10 cellular contexts compared by ENCODE assay signal in the genomic region with DNA sequence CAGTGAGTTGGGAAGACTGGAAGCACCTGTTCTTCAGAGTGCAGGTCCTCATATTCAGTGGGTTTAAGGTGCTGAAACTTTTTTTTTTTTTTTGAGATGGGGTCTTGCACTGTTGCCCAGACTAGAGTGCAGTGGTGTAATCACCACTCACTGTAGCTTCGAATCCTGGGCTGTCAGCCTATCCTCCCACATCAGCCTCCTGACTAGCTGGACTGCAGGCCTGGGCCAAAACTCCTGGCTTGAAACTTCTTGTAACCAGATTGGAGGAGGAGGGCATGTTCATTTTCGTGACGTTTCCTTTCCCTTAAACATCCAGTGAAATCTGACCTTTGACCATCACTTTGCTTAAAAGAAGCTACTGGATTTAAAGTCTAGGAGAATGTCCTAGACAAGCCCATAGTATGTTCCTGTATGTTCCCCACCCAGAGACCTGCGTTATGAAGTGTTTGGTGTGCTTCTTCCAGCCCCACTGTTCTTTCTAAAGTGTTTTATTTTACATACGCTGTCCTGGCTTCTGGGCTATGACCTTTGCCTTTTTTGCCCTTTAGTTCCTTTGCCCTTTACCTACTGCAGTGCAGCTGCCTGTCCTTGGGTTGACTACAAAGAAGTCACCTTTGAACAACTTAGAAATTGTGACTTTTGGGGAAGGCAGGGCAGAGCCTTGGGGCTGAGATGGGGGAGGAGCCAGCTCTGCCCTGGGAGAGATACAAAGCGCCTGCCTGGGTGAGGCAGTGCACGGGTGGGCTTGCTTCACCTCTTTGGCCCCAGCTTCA. TPM values are rescaled to one million over a fixed set of nuclear protein-coding genes. Genes with fewer than 3 reads are reported as not detected.
DNase-seq lines count a peak whose midpoint lies in the region; ATAC-seq and TF ChIP-seq lines count a peak whose summit lies in the region.
"Had no signal": no experiment of that assay in that cellular context is flagged by ENCODE, and none has a peak within 500 bp of the region (broad histone marks: within the 10 kb centered on the region; RNA-seq: fewer than 3 reads in every experiment).

No MANE protein-coding gene starts in this region.

- H3K27ac Mint-ChIP-seq in H9 (peak overlapping the region in 2 of 3 experiments; percentile 60 to 65; a peak in 3 of 7 replicates), activated B cell treated with CpG ODN at 0.5 μM for 24 hours (peak overlapping the region; percentile 43)

- peaks cover 0 to 4% (median 0%) of the 10 kb centered on the region in 3 experiments; a peak in 2 of 7 replicates for H3K36me3 Mint-ChIP-seq in H9 (ENCODE audit: insufficient read depth in 1 of 3, low read depth in 3 of 3)
- H3K36me3 Mint-ChIP-seq in activated B cell treated with CpG ODN at 0.5 μM for 24 hours (ENCODE audit: low read depth) = peaks cover 23% of the 10 kb centered on the region

- H3K23ac ChIP-seq in H9 (ENCODE audit: insufficient read length, low read depth, low read length) = no peak overlapping the region

- H2BK120ac ChIP-seq in H9 (ENCODE audit: low read depth, low read length, poor library complexity, severe bottlenecking) = no peak overlapping the region

- H3K79me2 ChIP-seq in H9 (ENCODE audit: insufficient read depth, low read length) = peaks cover 17% of the 10 kb centered on the region; the same call in 1 of the 2 replicates

- H3K4ac ChIP-seq in H9 (ENCODE audit: low read depth, low read length) = no peak overlapping the region

- H3K4me1 ChIP-seq in H9 (ENCODE audit: insufficient read depth, low read length) = no peaks in the 10 kb centered on the region
- H3K4me1 ChIP-seq in skeletal muscle tissue (ENCODE audit: control insufficient read depth in 3 of 3, insufficient read depth in 3 of 3, low read length in 3 of 3) = peaks cover 50 to 88% (median 71%) of the 10 kb centered on the region in 3 donors

- no peaks in the 10 kb centered on the region for H3K27me3 Mint-ChIP-seq in H9 (ENCODE audit: low read depth)
- no peaks in the 10 kb centered on the region for H3K27me3 Mint-ChIP-seq in activated B cell treated with CpG ODN at 0.5 μM for 24 hours

- H2AK5ac ChIP-seq in H9 (ENCODE audit: insufficient read length, low read length) = no peak overlapping the region

- no peak overlapping the region for H2BK5ac ChIP-seq in H9 (ENCODE audit: insufficient read length, low read length)

- no peaks in the 10 kb centered on the region for H3K23me2 ChIP-seq in H9 (ENCODE audit: insufficient read length, low read depth, low read length, poor library complexity, severe bottlenecking)

- peaks cover 6% of the 10 kb centered on the region for H3K79me1 ChIP-seq in H9 (ENCODE audit: insufficient read depth, low read depth, low read length, poor library complexity, severe bottlenecking)

- H3K9me3 Mint-ChIP-seq in H9 (no peaks in the 10 kb centered on the region), activated B cell treated with CpG ODN at 0.5 μM for 24 hours (no peaks in the 10 kb centered on the region)

- no peak overlapping the region for H4K5ac ChIP-seq in H9 (ENCODE audit: insufficient read length, low read depth, low read length)

- TF ChIP-seq CTCF in H9 (conservative IDR thresholded peaks at IDR 0.05) (no peak), activated B cell treated with CpG ODN at 0.5 μM for 24 hours (IDR thresholded peaks at IDR 0.05) (no peak), fibroblast of villous mesenchyme (IDR thresholded peaks at IDR 0.05; ENCODE audit: insufficient read depth, low read depth, low read length) (no peak), brain microvascular endothelial cell (IDR thresholded peaks at IDR 0.05; ENCODE audit: low read depth, low read length, missing control alignments) (no peak)

- no peak overlapping the region for H3K4me2 ChIP-seq in H9 (ENCODE audit: insufficient read depth, insufficient read length, low read length)

- H3K4me3 ChIP-seq in fibroblast of villous mesenchyme (ENCODE audit: low read depth, low read length) = no peak overlapping the region
- no peak overlapping the region for H3K4me3 ChIP-seq in skeletal muscle tissue (ENCODE audit: low read length in 3 of 3)
- H3K4me3 ChIP-seq in brain microvascular endothelial cell (ENCODE audit: low read depth, low read length) = no peak overlapping the region

- ATAC-seq in activated B cell treated with CpG ODN at 0.5 μM for 24 hours (ENCODE audit: low read depth) = no peak

- CTCF ChIA-PET in activated B cell treated with CpG ODN at 0.5 μM for 24 hours (lab: Charles Lee) = interaction anchor here (1.5 kb wide), 1 partner anchor 13 kb away, joined by 6 read pairs; no protein-coding TSS in a partner anchor

- no peaks in the 10 kb centered on the region for H3K27me3 ChIP-seq in H9 (ENCODE audit: insufficient read depth, low read length)
- no peaks in the 10 kb centered on the region for H3K27me3 ChIP-seq in skeletal muscle tissue (ENCODE audit: control insufficient read depth in 3 of 3, insufficient read depth in 3 of 3, low read length in 3 of 3)
- H3K27me3 ChIP-seq in brain microvascular endothelial cell (replicated peaks) = no peaks in the 10 kb centered on the region

- no peak overlapping the region for H3K14ac ChIP-seq in H9 (ENCODE audit: insufficient read depth, low read length)

- H4K8ac ChIP-seq in H9 (replicated peaks; ENCODE audit: insufficient read length, low read depth, low read length) = no peak overlapping the region

- no peak overlapping the region for H3K18ac ChIP-seq in H9 (ENCODE audit: insufficient read length, low read depth, low read length)

- H3K27ac ChIP-seq in H9 (ENCODE audit: insufficient read length, low read depth, low read length) = no peak overlapping the region
- H3K27ac ChIP-seq in skeletal muscle tissue (ENCODE audit: low read depth, low read length) = peak overlapping the region; percentile 49
- no peak overlapping the region for H3K27ac ChIP-seq in brain microvascular endothelial cell
- H3K27ac ChIP-seq: parathyroid adenoma had no signal

- H3K36me3 ChIP-seq in skeletal muscle tissue (ENCODE audit: control insufficient read depth in 3 of 3, insufficient read depth in 3 of 3, low read length in 3 of 3) (peaks cover 0 to 5% (median 5%) of the 10 kb centered on the region in 3 donors), brain microvascular endothelial cell (replicated peaks) (no peaks in the 10 kb centered on the region)

- H2BK15ac ChIP-seq in H9 (ENCODE audit: low read depth, low read length) = no peak overlapping the region

- H3K9me3 ChIP-seq in H9 (ENCODE audit: control insufficient read depth, low read depth, low read length) = no peaks in the 10 kb centered on the region
- H3K9me3 ChIP-seq in skeletal muscle tissue (ENCODE audit: control insufficient read depth in 3 of 3, low read length in 3 of 3) = no peaks in the 10 kb centered on the region

- no peak overlapping the region for H4K91ac ChIP-seq in H9 (ENCODE audit: insufficient read length, low read depth, low read length)

- H3K4me1 Mint-ChIP-seq in H9 = peaks cover 30 to 40% of the 10 kb centered on the region in 2 experiments
- H3K4me1 Mint-ChIP-seq in activated B cell treated with CpG ODN at 0.5 μM for 24 hours = peaks cover 87% of the 10 kb centered on the region

- no peak overlapping the region for H3T11ph ChIP-seq in H9 (ENCODE audit: low read length)

- no peak overlapping the region for H3K56ac ChIP-seq in H9 (ENCODE audit: insufficient read length, low read depth, low read length)

- no CpG with 5 or more reads among the region's 7 CpGs for WGBS in H9 (ENCODE audit: extremely low coverage, insufficient read length, low lambda C conversion rate)

- POLR2A ChIA-PET in activated B cell treated with CpG ODN at 0.5 μM for 24 hours (lab: Charles Lee) = interaction anchor here (1.2 kb wide), 1 partner anchor 19 kb away, joined by 4 read pairs; a partner anchor contains a TSS

- in situ Hi-C loops in brain microvascular endothelial cell (cut with HindIII; ENCODE audit: low pct_ligation_motif_present, low sequenced_read_pairs) = loop anchor here (25.0 kb wide), 1 partner anchor 94 kb away; a partner anchor contains a TSS

- H2BK20ac ChIP-seq in H9 (ENCODE audit: low read depth, low read length, poor library complexity, severe bottlenecking) = no peak overlapping the region

- intact Hi-C loops in activated B cell treated with CpG ODN at 0.5 μM for 24 hours (cut with micrococcal nuclease) = no loop called here

- DNase-seq in H9 (no peak), activated B cell treated with CpG ODN at 0.5 μM for 24 hours (no peak), fibroblast of villous mesenchyme (ENCODE audit: low read depth) (peak; percentile 65), SHP77 (lab: John Stamatoyannopoulos, UW) (no peak), amygdala (lab: John Stamatoyannopoulos, UW) (no peak), cerebellar nuclear complex (lab: John Stamatoyannopoulos, UW) (no peak), brain microvascular endothelial cell (no peak)
- DNase-seq: NCI-H2107 had no signal

- H3K9ac ChIP-seq in H9 (ENCODE audit: extremely low read depth, insufficient read length, low read length) (no peak overlapping the region), skeletal muscle tissue (ENCODE audit: low read depth in 1 of 3, low read length in 3 of 3) (no peak overlapping the region)
- H3K9ac ChIP-seq: parathyroid adenoma had no signal

- no peak overlapping the region for H3K4me3 Mint-ChIP-seq in H9
- H3K4me3 Mint-ChIP-seq in activated B cell treated with CpG ODN at 0.5 μM for 24 hours = no peak overlapping the region

- H2BK12ac ChIP-seq in H9 (ENCODE audit: insufficient read length, low read depth, low read length) = no peak overlapping the region

- no peaks in the 10 kb centered on the region for H4K20me1 ChIP-seq in H9 (ENCODE audit: control insufficient read depth, insufficient read depth, insufficient read length)

- no peak overlapping the region for H2AFZ ChIP-seq in H9 (ENCODE audit: low read length)
- H2AFZ ChIP-seq: parathyroid adenoma had no signal

RNA-seq across cellular contexts. Expression of a gene that starts 18.4 kb away (rescaled TPM):
- total RNA-seq in H9 (2021) (25.6 and 25.7 TPM in 2 replicates), activated B cell treated with CpG ODN at 0.5 μM for 24 hours (42.4 and 51.2 TPM in 2 replicates), fibroblast of villous mesenchyme (20.0 and 23.3 TPM in 2 replicates), skeletal muscle tissue (15.1 TPM)
